7 cellular contexts compared by ENCODE assay signal in the genomic region with DNA sequence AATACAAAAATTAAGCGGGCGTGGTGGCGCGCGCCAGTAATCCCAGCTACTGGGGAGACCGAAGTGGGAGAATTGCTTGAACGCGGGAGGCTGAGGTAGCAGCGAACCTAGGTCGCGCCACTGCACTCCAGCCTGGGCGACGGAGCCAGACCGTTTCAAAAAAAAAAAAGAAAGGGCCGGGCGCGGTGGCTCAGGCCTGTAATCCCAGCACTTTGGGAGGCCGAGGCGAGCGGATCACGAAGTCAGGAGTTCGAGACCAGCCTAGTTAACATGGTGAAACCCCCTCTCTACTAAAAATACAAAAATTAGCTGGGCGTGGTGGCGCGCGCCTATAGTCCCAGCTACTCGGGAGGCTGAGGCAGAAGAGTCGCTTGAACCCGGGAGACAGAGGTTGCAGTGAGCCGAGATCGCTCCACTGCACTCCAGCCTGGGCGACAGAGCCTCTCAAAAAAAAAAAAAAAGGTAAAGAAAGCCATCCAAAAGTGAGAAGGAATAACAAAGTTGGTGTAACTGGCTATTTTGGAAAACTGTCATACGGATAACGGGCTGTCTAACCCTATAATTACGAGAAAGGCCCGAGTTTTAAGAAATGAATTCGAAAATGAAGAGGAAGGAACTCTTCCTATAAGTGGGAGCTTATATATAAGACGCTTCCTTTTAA. TPM values are rescaled to one million over a fixed set of nuclear protein-coding genes. Genes with fewer than 3 reads are reported as not detected.
DNase-seq lines count a peak whose midpoint lies in the region; ATAC-seq and TF ChIP-seq lines count a peak whose summit lies in the region.
"Not testable (repeated sequence)": the region's sequence is repeated elsewhere in the genome, so short reads cannot be mapped to it uniquely, and the experiment has no call there.

No MANE protein-coding gene starts in this region.

- H3F3A ChIP-seq in GM23338 (replicated peaks; ENCODE audit: low read depth); smooth muscle cell (ENCODE audit: low read depth): not testable (repeated sequence)

- H3K27ac Mint-ChIP-seq in GM23338 (peak overlapping the region; percentile 97), naive B cell (peak overlapping the region; percentile 47 to 97 (median 95))
- peak overlapping the region; percentile 88 for H3K27ac Mint-ChIP-seq in activated T-helper 2 cell treated with anti-CD3 and anti-CD28 coated beads, Interferon-gamma antibody, Interleukin-2, Interleukin-4, amounts not matched to agents 10 μg/mL and 5 μg/mL and 100 μg/mL, durations not matched to agents 14 hours and 24 hours and 36 hours

- not testable (repeated sequence) for H3K27me3 Mint-ChIP-seq in GM23338 (ENCODE audit: insufficient read depth, low read depth, poor library complexity); activated T-helper 2 cell treated with anti-CD3 and anti-CD28 coated beads, Interferon-gamma antibody, Interleukin-2, Interleukin-4, amounts not matched to agents 10 μg/mL and 5 μg/mL and 100 μg/mL, durations not matched to agents 14 hours and 24 hours and 36 hours (ENCODE audit: low read depth); naive B cell

- intact Hi-C loops in activated T-helper 2 cell treated with anti-CD3 and anti-CD28 coated beads, Interferon-gamma antibody, Interleukin-2, Interleukin-4, amounts not matched to agents 10 μg/mL and 5 μg/mL and 100 μg/mL, durations not matched to agents 14 hours and 24 hours and 36 hours (cut with micrococcal nuclease): loop anchor here (1.0 to 10.0 kb wide), 5 partner anchors 13 to 188 kb away; partner anchors contain the start of gene CENPV
- intact Hi-C loops in colonic mucosa (cut with DNase I): loop anchor here (2.0 kb wide), 1 partner anchor 70 kb away; no protein-coding TSS in a partner anchor
- intact Hi-C loops in left ventricle myocardium inferior (cut with micrococcal nuclease): not testable (repeated sequence)

- H3K36me3 Mint-ChIP-seq in GM23338 (ENCODE audit: low read depth); activated T-helper 2 cell treated with anti-CD3 and anti-CD28 coated beads, Interferon-gamma antibody, Interleukin-2, Interleukin-4, amounts not matched to agents 10 μg/mL and 5 μg/mL and 100 μg/mL, durations not matched to agents 14 hours and 24 hours and 36 hours (ENCODE audit: low read depth); naive B cell: not testable (repeated sequence)

- H3K4me3 Mint-ChIP-seq in GM23338 (peak overlapping the region; percentile 96), naive B cell (peak overlapping the region; percentile 89 to 99 (median 98))
- peak overlapping the region; percentile 88 for H3K4me3 Mint-ChIP-seq in activated T-helper 2 cell treated with anti-CD3 and anti-CD28 coated beads, Interferon-gamma antibody, Interleukin-2, Interleukin-4, amounts not matched to agents 10 μg/mL and 5 μg/mL and 100 μg/mL, durations not matched to agents 14 hours and 24 hours and 36 hours (ENCODE audit: low read depth)

- peaks cover 79% of the 10 kb centered on the region for H3K79me2 ChIP-seq in GM23338 (replicated peaks; ENCODE audit: insufficient read depth)
- peaks cover 67% of the 10 kb centered on the region for H3K79me2 ChIP-seq in smooth muscle cell (ENCODE audit: low read depth)

- H3K27ac ChIP-seq in GM23338 (ENCODE audit: low read depth) (peak overlapping the region; percentile 97), Peyer's patch (peak overlapping the region; percentile 92 to 97 (median 94)), colonic mucosa (peak overlapping the region; percentile 99), left ventricle myocardium inferior (replicated peaks) (peak overlapping the region; percentile 99), smooth muscle cell (ENCODE audit: low read depth) (peak overlapping the region; percentile 85)

- H3K36me3 ChIP-seq in GM23338 (ENCODE audit: insufficient read depth); Peyer's patch; colonic mucosa; left ventricle myocardium inferior; smooth muscle cell (ENCODE audit: low read depth): not testable (repeated sequence)

- ATAC-seq in GM23338; naive B cell (ENCODE audit: low read depth in 2 of 2): not testable (repeated sequence)

- not testable (repeated sequence) for H3K9me2 ChIP-seq in GM23338 (ENCODE audit: insufficient read depth)

- H3K9me3 ChIP-seq in Peyer's patch; colonic mucosa; left ventricle myocardium inferior (replicated peaks); smooth muscle cell (replicated peaks; ENCODE audit: low read depth): not testable (repeated sequence)

- peaks cover 12% of the 10 kb centered on the region for H3K4me1 Mint-ChIP-seq in GM23338
- H3K4me1 Mint-ChIP-seq in activated T-helper 2 cell treated with anti-CD3 and anti-CD28 coated beads, Interferon-gamma antibody, Interleukin-2, Interleukin-4, amounts not matched to agents 10 μg/mL and 5 μg/mL and 100 μg/mL, durations not matched to agents 14 hours and 24 hours and 36 hours (ENCODE audit: low read depth): peaks cover 28% of the 10 kb centered on the region
- H3K4me1 Mint-ChIP-seq in naive B cell: peaks cover 25 to 66% (median 43%) of the 10 kb centered on the region in 3 donors

- H3K4me3 ChIP-seq in GM23338 (peak overlapping the region; percentile 88), Peyer's patch (peak overlapping the region; percentile 69 to 100 (median 89)), colonic mucosa (peak overlapping the region; percentile 65), left ventricle myocardium inferior (peak overlapping the region; percentile 95), smooth muscle cell (peak overlapping the region; percentile 94)

- H3K9me3 Mint-ChIP-seq in GM23338; activated T-helper 2 cell treated with anti-CD3 and anti-CD28 coated beads, Interferon-gamma antibody, Interleukin-2, Interleukin-4, amounts not matched to agents 10 μg/mL and 5 μg/mL and 100 μg/mL, durations not matched to agents 14 hours and 24 hours and 36 hours; naive B cell: not testable (repeated sequence)

- H3K4me1 ChIP-seq in GM23338 (ENCODE audit: insufficient read depth): peaks cover 17% of the 10 kb centered on the region
- H3K4me1 ChIP-seq in Peyer's patch: peaks cover 0 to 22% (median 8%) of the 10 kb centered on the region in 4 donors
- H3K4me1 ChIP-seq in colonic mucosa: not testable (repeated sequence)
- H3K4me1 ChIP-seq in left ventricle myocardium inferior: peaks cover 64% of the 10 kb centered on the region
- H3K4me1 ChIP-seq in smooth muscle cell (ENCODE audit: low read depth): peaks cover 23% of the 10 kb centered on the region

- WGBS in smooth muscle cell (ENCODE audit: low lambda C conversion rate): 85% methylated on average over 35 of the region's 38 CpGs

- TF ChIP-seq POLR2A in Peyer's patch (IDR thresholded peaks at IDR 0.05): not testable (repeated sequence)

- not testable (repeated sequence) for H3K27me3 ChIP-seq in GM23338 (ENCODE audit: insufficient read depth); Peyer's patch; colonic mucosa; left ventricle myocardium inferior (ENCODE audit: low read depth); smooth muscle cell (ENCODE audit: low read depth)

- not testable (repeated sequence) for DNase-seq in GM23338 (ENCODE audit: low spot score); Peyer's patch; activated T-helper 2 cell treated with anti-CD3 and anti-CD28 coated beads, Interferon-gamma antibody, Interleukin-2, Interleukin-4, amounts not matched to agents 10 μg/mL and 5 μg/mL and 100 μg/mL, durations not matched to agents 14 hours and 24 hours and 36 hours (ENCODE audit: low spot score); colonic mucosa; left ventricle myocardium inferior; naive B cell; smooth muscle cell (lab: John Stamatoyannopoulos, UW; ENCODE audit: unreplicated experiment)

- peak overlapping the region; percentile 84 for H3K4me2 ChIP-seq in GM23338
- H3K4me2 ChIP-seq in smooth muscle cell: peak overlapping the region; percentile 97

- TF ChIP-seq CTCF in GM23338 (conservative IDR thresholded peaks at IDR 0.05; ENCODE audit: low read depth in 2 of 2); Peyer's patch (IDR thresholded peaks at IDR 0.05); colonic mucosa (IDR thresholded peaks at IDR 0.05); left ventricle myocardium inferior (IDR thresholded peaks at IDR 0.05; ENCODE audit: borderline replicate concordance); smooth muscle cell (IDR thresholded peaks at IDR 0.05; ENCODE audit: borderline replicate concordance, insufficient read depth, poor library complexity, severe bottlenecking): not testable (repeated sequence)

- peak overlapping the region; percentile 92 to 97 for H3K9ac ChIP-seq in colonic mucosa (ENCODE audit: low read depth in 2 of 2, low read length in 2 of 2)
- not testable (repeated sequence) for H3K9ac ChIP-seq in smooth muscle cell (ENCODE audit: low read depth)

- H4K20me1 ChIP-seq in GM23338 (replicated peaks; ENCODE audit: insufficient read depth) (peaks cover 20% of the 10 kb centered on the region), smooth muscle cell (ENCODE audit: low read depth) (peaks cover 32% of the 10 kb centered on the region)

- H2AFZ ChIP-seq in GM23338: not testable (repeated sequence)
- peak overlapping the region; percentile 95 for H2AFZ ChIP-seq in smooth muscle cell (ENCODE audit: low read depth)

RNA-seq across cellular contexts. Expression of gene PIGL, which starts 0.5 kb away (rescaled TPM):
- total RNA-seq in GM23338 (2014; rRNA removed; shearing (Covaris generic)): 47.3 and 70.1 TPM in 2 replicates
- polyA plus RNA-seq in GM23338 (2016; fragmentation: Nextera tagmentation; extraction: Ambion mirVana) (32.3 and 32.9 TPM in 2 replicates), naive B cell (ENCODE audit: low read depth in 6 of 6) (10 to 100 TPM in 3 of 6 donors, 1 to 10 TPM in 3; 7.1 to 16.1 (median 9.5) TPM), smooth muscle cell (20.2 and 30.1 TPM in 2 replicates)
- total RNA-seq in Peyer's patch (100 to 1,000 TPM in 3 of 4 donors, 10 to 100 TPM in 1; 77.1 to 491 (median 144) TPM), colonic mucosa (10 to 100 TPM; 24.7 to 25.4 TPM), left ventricle myocardium inferior (7.1 TPM), smooth muscle cell (33.5 and 56.0 TPM in 2 replicates)
- 40.1 and 40.6 TPM in 2 replicates for total RNA-seq in activated T-helper 2 cell treated with anti-CD3 and anti-CD28 coated beads, Interferon-gamma antibody, Interleukin-2, Interleukin-4, amounts not matched to agents 10 μg/mL and 5 μg/mL and 100 μg/mL, durations not matched to agents 14 hours and 24 hours and 36 hours

RNA-seq across cellular contexts. Expression of gene NCOR1, which starts 1.1 kb away (rescaled TPM):
- total RNA-seq in GM23338 (2014; rRNA removed; shearing (Covaris generic)): 79.3 and 102 TPM in 2 replicates
- 93.4 and 132 TPM in 2 replicates for polyA plus RNA-seq in GM23338 (2016; fragmentation: Nextera tagmentation; extraction: Ambion mirVana)
- total RNA-seq in Peyer's patch: 100 to 1,000 TPM; 321 to 561 (median 467) TPM
- 134 and 139 TPM in 2 replicates for total RNA-seq in activated T-helper 2 cell treated with anti-CD3 and anti-CD28 coated beads, Interferon-gamma antibody, Interleukin-2, Interleukin-4, amounts not matched to agents 10 μg/mL and 5 μg/mL and 100 μg/mL, durations not matched to agents 14 hours and 24 hours and 36 hours
- 100 to 1,000 TPM; 190 to 233 TPM for total RNA-seq in colonic mucosa
- 60.1 TPM for total RNA-seq in left ventricle myocardium inferior
- polyA plus RNA-seq in naive B cell (ENCODE audit: low read depth in 6 of 6): 100 to 1,000 TPM in 1 of 6 donors, 10 to 100 TPM in 5; 65.6 to 181 (median 69.0) TPM
- total RNA-seq in smooth muscle cell: 87.9 and 119 TPM in 2 replicates
- 79.1 and 105 TPM in 2 replicates for polyA plus RNA-seq in smooth muscle cell
